ENCODE assay signal across 1 cellular context in genomic region chr10:131882151-131882550, GRCh38.
TF ChIP-seq lines count a peak whose summit lies in the region.

No MANE protein-coding gene starts in this region.

TF ChIP-seq in H1, 55 proteins besides CTCF, POLR2A, EP300 and RAD21 (continued from another document):
- no peak for TF ChIP-seq CHD7 (IDR thresholded peaks at IDR 0.05; ENCODE audit: insufficient replicate concordance, low read length)
- no peak for TF ChIP-seq HDAC6 (IDR thresholded peaks at IDR 0.05; ENCODE audit: low read depth, low read length)
- no peak for TF ChIP-seq BCL11A (IDR thresholded peaks at IDR 0.05; ENCODE audit: low read depth in 2 of 2, low read length in 2 of 2)
- no peak for TF ChIP-seq RBBP5 (IDR thresholded peaks at IDR 0.05; ENCODE audit: borderline replicate concordance, low read depth, low read length)
- no peak for TF ChIP-seq RXRA (IDR thresholded peaks at IDR 0.05; ENCODE audit: insufficient read depth, low read depth, low read length)
- no peak for TF ChIP-seq KDM5A (IDR thresholded peaks at IDR 0.05; ENCODE audit: low read length)
- no peak for TF ChIP-seq USF2 (IDR thresholded peaks at IDR 0.05; ENCODE audit: low read length)
- TF ChIP-seq JUND (IDR thresholded peaks at IDR 0.05; ENCODE audit: low read length) = no peak
- no peak for TF ChIP-seq CREB1 (IDR thresholded peaks at IDR 0.05)
- no peak for TF ChIP-seq SIX5 (IDR thresholded peaks at IDR 0.05; ENCODE audit: low read depth, low read length)
- TF ChIP-seq TCF12 (IDR thresholded peaks at IDR 0.05; ENCODE audit: low read depth, low read length) = no peak
- no peak for TF ChIP-seq EZH2 (IDR thresholded peaks at IDR 0.05; ENCODE audit: low read depth, low read length, severe bottlenecking)
- TF ChIP-seq ASH2L (IDR thresholded peaks at IDR 0.05; ENCODE audit: low read length) = no peak
- no peak for TF ChIP-seq SUZ12 (IDR thresholded peaks at IDR 0.05; ENCODE audit: low read length)
